Comparison of ENCODE assay signal across 1 cellular context in genomic region chr15:22265961-22266360, GRCh38.
TF ChIP-seq lines count a peak whose summit lies in the region.

No MANE protein-coding gene starts in this region.

TF ChIP-seq in SK-N-SH treated with all-trans-retinoic acid at 6 μM for 48 hours, 23 proteins besides CTCF, POLR2A, EP300 and RAD21 (continued from another document):
- TF ChIP-seq CREB5 (CRISPR knock-in tag; IDR thresholded peaks at IDR 0.05; ENCODE audit: low read depth) = no peak
- no peak for TF ChIP-seq ZFP3 (CRISPR knock-in tag; IDR thresholded peaks at IDR 0.05)
- no peak for TF ChIP-seq TSHZ2 (CRISPR knock-in tag; IDR thresholded peaks at IDR 0.05)
- TF ChIP-seq BACH2 (CRISPR knock-in tag; IDR thresholded peaks at IDR 0.05; ENCODE audit: borderline replicate concordance) = no peak
- TF ChIP-seq RARB (CRISPR knock-in tag; IDR thresholded peaks at IDR 0.05) = no peak
- no peak for TF ChIP-seq ZNF70 (CRISPR knock-in tag; IDR thresholded peaks at IDR 0.05)
TF ChIP-seq in SK-N-SH treated with all-trans-retinoic acid at 6 μM for 48 hours: peak in this region for 0.
